25 cellular contexts compared by ENCODE assay signal in genomic region chrX:69050051-69050785, GRCh38.
"Had no signal": no experiment of that assay in that cellular context is flagged by ENCODE, and none has a peak within 500 bp of the region (broad histone marks: within the 10 kb centered on the region; RNA-seq: fewer than 3 reads in every experiment).

No MANE protein-coding gene starts in this region.

- H3K27me3 ChIP-seq: neutrophil, sigmoid colon, testis, tibial artery had no signal

- H3K27ac ChIP-seq: lower lobe of right lung, neutrophil, parathyroid adenoma, sigmoid colon, testis, tibial artery had no signal

- H3K4me1 ChIP-seq: lower lobe of right lung, parathyroid adenoma, sigmoid colon, testis, tibial artery had no signal

- H3K9me3 Mint-ChIP-seq: effector memory CD8-positive, alpha-beta T cell; memory B cell; natural killer cell treated with Interleukin-12 subunit alpha and Interleukin-12 subunit beta and Interleukin-15 and Interleukin-18, amount 100 ng/mL, for 72 hours; stimulated activated effector memory CD8-positive, alpha-beta T cell treated with anti-CD3 and anti-CD28 coated beads, Interleukin-12 subunit alpha, Interleukin-12 subunit beta, amount 100 ng/mL, for 72 hours had no signal

- H3K36me3 Mint-ChIP-seq: immature natural killer cell; memory B cell; mesothelial cell of epicardium; naive B cell; natural killer cell treated with Interleukin-12 subunit alpha and Interleukin-12 subunit beta and Interleukin-15 and Interleukin-18, amount 100 ng/mL, for 72 hours; stimulated activated effector memory CD8-positive, alpha-beta T cell treated with anti-CD3 and anti-CD28 coated beads, Interleukin-12 subunit alpha, Interleukin-12 subunit beta, amount 100 ng/mL, for 72 hours; type B pancreatic cell had no signal

- ATAC-seq: effector memory CD8-positive, alpha-beta T cell; left ventricle myocardium superior; lower lobe of right lung; mucosa of descending colon; natural killer cell treated with Interleukin-12 subunit alpha and Interleukin-12 subunit beta and Interleukin-15 and Interleukin-18, amount 100 ng/mL, for 72 hours; right cardiac atrium; stimulated activated effector memory CD8-positive, alpha-beta T cell treated with anti-CD3 and anti-CD28 coated beads, Interleukin-12 subunit alpha, Interleukin-12 subunit beta, amount 100 ng/mL, for 72 hours; stimulated activated naive CD8-positive, alpha-beta T cell treated with anti-CD3 and anti-CD28 coated beads, Interleukin-15, Interleukin-2, amounts not matched to agents 100 U/mL and 50 U/mL, for 24 hours had no signal

- H3K27ac Mint-ChIP-seq: effector memory CD8-positive, alpha-beta T cell; immature natural killer cell; memory B cell; mesothelial cell of epicardium; naive B cell; natural killer cell treated with Interleukin-12 subunit alpha and Interleukin-12 subunit beta and Interleukin-15 and Interleukin-18, amount 100 ng/mL, for 72 hours; progenitor cell of endocrine pancreas; stimulated activated effector memory CD8-positive, alpha-beta T cell treated with anti-CD3 and anti-CD28 coated beads, Interleukin-12 subunit alpha, Interleukin-12 subunit beta, amount 100 ng/mL, for 72 hours; type B pancreatic cell had no signal

- H3K4me3 Mint-ChIP-seq: effector memory CD8-positive, alpha-beta T cell; immature natural killer cell; memory B cell; mesothelial cell of epicardium; naive B cell; natural killer cell treated with Interleukin-12 subunit alpha and Interleukin-12 subunit beta and Interleukin-15 and Interleukin-18, amount 100 ng/mL, for 72 hours; neural crest cell; stimulated activated effector memory CD8-positive, alpha-beta T cell treated with anti-CD3 and anti-CD28 coated beads, Interleukin-12 subunit alpha, Interleukin-12 subunit beta, amount 100 ng/mL, for 72 hours; type B pancreatic cell had no signal

- H3K4me1 Mint-ChIP-seq: immature natural killer cell; memory B cell; mesothelial cell of epicardium; naive B cell; neural crest cell; stimulated activated effector memory CD8-positive, alpha-beta T cell treated with anti-CD3 and anti-CD28 coated beads, Interleukin-12 subunit alpha, Interleukin-12 subunit beta, amount 100 ng/mL, for 72 hours had no signal

- H3K9me3 ChIP-seq: lower lobe of right lung, mucosa of descending colon, neutrophil, sigmoid colon, testis, tibial artery had no signal

- H3K27me3 Mint-ChIP-seq: progenitor cell of endocrine pancreas, type B pancreatic cell had no signal

- H3K4me3 ChIP-seq: lower lobe of right lung, mucosa of descending colon, sigmoid colon, testis, tibial artery had no signal

- H3K36me3 ChIP-seq: lower lobe of right lung, neutrophil, sigmoid colon, tibial artery had no signal

- DNase-seq: dermis blood vessel endothelial cell; effector memory CD8-positive, alpha-beta T cell; hypothalamus; immature natural killer cell; left ventricle myocardium superior; lower lobe of right lung; mucosa of descending colon; naive B cell; right cardiac atrium; sigmoid colon; stimulated activated CD4-positive, alpha-beta T cell treated with anti-CD3 and anti-CD28 coated beads, Interleukin-2, amount 100 ng/mL, for 24 hours; stimulated activated CD4-positive, alpha-beta T cell treated with anti-CD3 and anti-CD28 coated beads, Interleukin-4, amount 100 ng/mL, for 24 hours; stimulated activated naive CD8-positive, alpha-beta T cell treated with anti-CD3 and anti-CD28 coated beads, Interleukin-15, Interleukin-2, amounts not matched to agents 100 U/mL and 50 U/mL, for 24 hours; substantia nigra; testis; tibial artery had no signal
